1 cellular context compared by ENCODE assay signal in the genomic region with DNA sequence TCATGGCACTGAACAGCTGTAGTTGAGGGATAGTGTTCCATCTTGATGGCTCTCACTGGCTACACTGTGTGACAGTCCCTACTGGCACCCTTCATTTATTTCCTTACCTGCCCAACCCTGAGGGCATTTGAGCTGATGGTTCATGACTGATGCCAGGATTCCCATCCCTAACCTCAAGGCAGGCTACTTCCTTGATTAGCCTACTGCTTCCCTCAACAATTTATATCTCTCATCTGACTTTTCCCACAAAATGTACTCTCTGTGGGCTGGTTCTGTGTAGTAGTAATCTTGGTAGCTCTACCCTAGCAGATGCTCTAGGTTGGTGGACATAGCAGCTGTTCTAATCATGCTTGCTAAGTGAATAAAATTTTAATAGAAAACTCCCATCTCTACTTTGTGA.
TF ChIP-seq lines count a peak whose summit lies in the region.

No MANE protein-coding gene starts in this region.

TF ChIP-seq in K562, 482 proteins besides CTCF, POLR2A, EP300 and RAD21:
- no peak for TF ChIP-seq GABPA (tag; conservative IDR thresholded peaks at IDR 0.05; ENCODE audit: low read depth)
- TF ChIP-seq, protein P1, sequence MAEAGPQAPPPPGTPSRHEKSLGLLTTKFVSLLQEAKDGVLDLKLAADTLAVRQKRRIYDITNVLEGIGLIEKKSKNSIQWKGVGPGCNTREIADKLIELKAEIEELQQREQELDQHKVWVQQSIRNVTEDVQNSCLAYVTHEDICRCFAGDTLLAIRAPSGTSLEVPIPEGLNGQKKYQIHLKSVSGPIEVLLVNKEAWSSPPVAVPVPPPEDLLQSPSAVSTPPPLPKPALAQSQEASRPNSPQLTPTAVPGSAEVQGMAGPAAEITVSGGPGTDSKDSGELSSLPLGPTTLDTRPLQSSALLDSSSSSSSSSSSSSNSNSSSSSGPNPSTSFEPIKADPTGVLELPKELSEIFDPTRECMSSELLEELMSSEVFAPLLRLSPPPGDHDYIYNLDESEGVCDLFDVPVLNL (CRISPR knock-in tag; IDR thresholded peaks at IDR 0.05; ENCODE audit: low read depth): no peak
- TF ChIP-seq CCAR2 (IDR thresholded peaks at IDR 0.05; ENCODE audit: low read depth, low read length): no peak
- no peak for TF ChIP-seq PCBP2 (IDR thresholded peaks at IDR 0.05; ENCODE audit: low read depth, low read length, poor library complexity, severe bottlenecking)
